In the genomic region with DNA sequence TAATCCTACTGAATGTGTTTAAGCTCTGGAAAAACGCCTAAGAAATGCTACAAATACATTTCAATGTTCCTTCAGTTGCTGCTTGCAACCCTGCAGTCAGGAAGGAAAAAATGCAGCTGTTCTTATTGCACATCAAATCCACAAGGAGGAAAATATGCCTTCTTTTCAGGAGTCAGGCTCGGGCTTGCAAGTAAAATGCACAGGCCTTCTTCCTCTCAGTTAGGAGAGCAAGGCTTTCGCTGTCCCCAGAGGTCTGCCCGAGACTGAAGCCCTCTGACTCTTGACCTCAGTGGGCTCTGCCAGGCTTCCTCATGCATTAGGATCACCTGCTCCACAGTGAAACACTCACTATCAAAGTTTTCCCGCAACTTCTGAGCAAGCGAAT, we compare ENCODE assay signal across 1 cellular context.
TF ChIP-seq lines count a peak whose summit lies in the region.

No MANE protein-coding gene starts in this region.

TF ChIP-seq in HepG2, 621 proteins besides CTCF, POLR2A, EP300 and RAD21 (continued from another document):
- TF ChIP-seq, protein P1, sequence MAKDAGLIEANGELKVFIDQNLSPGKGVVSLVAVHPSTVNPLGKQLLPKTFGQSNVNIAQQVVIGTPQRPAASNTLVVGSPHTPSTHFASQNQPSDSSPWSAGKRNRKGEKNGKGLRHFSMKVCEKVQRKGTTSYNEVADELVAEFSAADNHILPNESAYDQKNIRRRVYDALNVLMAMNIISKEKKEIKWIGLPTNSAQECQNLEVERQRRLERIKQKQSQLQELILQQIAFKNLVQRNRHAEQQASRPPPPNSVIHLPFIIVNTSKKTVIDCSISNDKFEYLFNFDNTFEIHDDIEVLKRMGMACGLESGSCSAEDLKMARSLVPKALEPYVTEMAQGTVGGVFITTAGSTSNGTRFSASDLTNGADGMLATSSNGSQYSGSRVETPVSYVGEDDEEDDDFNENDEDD (CRISPR knock-in tag; IDR thresholded peaks at IDR 0.05; ENCODE audit: borderline replicate concordance): no peak
- TF ChIP-seq SOX13 (IDR thresholded peaks at IDR 0.05): no peak
- TF ChIP-seq SOX13 (CRISPR knock-in tag; conservative IDR thresholded peaks at IDR 0.05 in 1 of 2, IDR thresholded peaks at IDR 0.05 in 1 of 2): no peak
- no peak for TF ChIP-seq ZNF670 (CRISPR knock-in tag; IDR thresholded peaks at IDR 0.05; ENCODE audit: borderline replicate concordance)
- TF ChIP-seq RNF2 (conservative IDR thresholded peaks at IDR 0.05; ENCODE audit: low read depth): no peak
- no peak for TF ChIP-seq SETDB1 (CRISPR knock-in tag; IDR thresholded peaks at IDR 0.05; ENCODE audit: borderline replicate concordance)
- no peak for TF ChIP-seq SNRNP70 (IDR thresholded peaks at IDR 0.05; ENCODE audit: low read depth, low read length)
- TF ChIP-seq, protein P2, sequence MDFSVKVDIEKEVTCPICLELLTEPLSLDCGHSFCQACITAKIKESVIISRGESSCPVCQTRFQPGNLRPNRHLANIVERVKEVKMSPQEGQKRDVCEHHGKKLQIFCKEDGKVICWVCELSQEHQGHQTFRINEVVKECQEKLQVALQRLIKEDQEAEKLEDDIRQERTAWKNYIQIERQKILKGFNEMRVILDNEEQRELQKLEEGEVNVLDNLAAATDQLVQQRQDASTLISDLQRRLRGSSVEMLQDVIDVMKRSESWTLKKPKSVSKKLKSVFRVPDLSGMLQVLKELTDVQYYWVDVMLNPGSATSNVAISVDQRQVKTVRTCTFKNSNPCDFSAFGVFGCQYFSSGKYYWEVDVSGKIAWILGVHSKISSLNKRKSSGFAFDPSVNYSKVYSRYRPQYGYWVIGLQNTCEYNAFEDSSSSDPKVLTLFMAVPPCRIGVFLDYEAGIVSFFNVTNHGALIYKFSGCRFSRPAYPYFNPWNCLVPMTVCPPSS (IDR thresholded peaks at IDR 0.05): no peak
- TF ChIP-seq ZMAT5 (CRISPR knock-in tag; IDR thresholded peaks at IDR 0.05; ENCODE audit: borderline replicate concordance, low read depth): no peak
